In genomic region chr6:44559486-44560270, GRCh38 we compare ENCODE assay signal across 25 cellular contexts.
A peak's percentile ranks its signal among the peaks of the same experiment; 100 is the strongest.
DNase-seq lines count a peak whose midpoint lies in the region; ATAC-seq, FAIRE-seq and TF ChIP-seq lines count a peak whose summit lies in the region.
"Had no signal": no experiment of that assay in that cellular context is flagged by ENCODE, and none has a peak within 500 bp of the region (broad histone marks: within the 10 kb centered on the region; RNA-seq: fewer than 3 reads in every experiment).

No MANE protein-coding gene starts in this region.

- CTCF ChIA-PET in H1 (lab: Charles Lee; ENCODE audit: partially characterized antibody): interaction anchor here (0.7 to 1.1 kb wide), 2 partner anchors 35 to 50 kb away, joined by 3 read pairs; no protein-coding TSS in a partner anchor

- H3K4me1 ChIP-seq in Karpas-422 (ENCODE audit: low read length) (no peaks in the 10 kb centered on the region), H1 (replicated peaks in 1 of 4; ENCODE audit: control insufficient read depth in 3 of 4, insufficient read depth in 4 of 4, low read length in 3 of 4) (peaks cover 0 to 8% (median 1%) of the 10 kb centered on the region in 4 experiments; a peak in 3 of 7 replicates), prostate gland (replicated peaks) (peaks cover 21% of the 10 kb centered on the region)
- H3K4me1 ChIP-seq: foreskin keratinocyte, HAP-1 had no signal

- H3K14ac ChIP-seq in H1 (ENCODE audit: insufficient read length): no peak overlapping the region

- TF ChIP-seq POLR2A in H1 (IDR thresholded peaks at IDR 0.05; ENCODE audit: control extremely low read depth in 1 of 2, low read depth in 2 of 2, low read length in 2 of 2): no peak
- no peak for TF ChIP-seq POLR2A in prostate gland (IDR thresholded peaks at IDR 0.05)

- no peaks in the 10 kb centered on the region for H3K9me2 ChIP-seq in Karpas-422 (replicated peaks; ENCODE audit: insufficient read depth, low read length)

- no peak overlapping the region for H2BK5ac ChIP-seq in H1 (ENCODE audit: low read depth, low read length)

- H2BK12ac ChIP-seq in H1 (ENCODE audit: low read depth, low read length): peak overlapping the region; percentile 68; the same call in 1 of the 2 replicates

- H2BK120ac ChIP-seq in H1 (replicated peaks; ENCODE audit: low read depth, low read length): no peak overlapping the region

- no peak overlapping the region for H2AK5ac ChIP-seq in H1 (ENCODE audit: low read depth, low read length)

- H3K9ac ChIP-seq in Karpas-422 (ENCODE audit: low read length) (no peak overlapping the region), H1 (replicated peaks in 1 of 4; ENCODE audit: extremely low read depth in 1 of 4, low read depth in 3 of 4, low read length in 3 of 4) (no peak overlapping the region)
- H3K9ac ChIP-seq: BLaER1 treated with 17β-estradiol and CSF1 and Interleukin-3, amounts not matched to agents 10 nM and 100 nM had no signal

- H4K5ac ChIP-seq in H1 (ENCODE audit: insufficient read length, low read depth, low read length): no peak overlapping the region

- H3K4me3 ChIP-seq in Karpas-422 (ENCODE audit: low read length): no peak overlapping the region
- no peak overlapping the region for H3K4me3 ChIP-seq in H1 (ENCODE audit: extremely low read depth in 1 of 4, insufficient read depth in 2 of 4, low read depth in 3 of 4, low read length in 4 of 4)
- H3K4me3 ChIP-seq in prostate gland: no peak overlapping the region
- H3K4me3 ChIP-seq: BLaER1 treated with 17β-estradiol and CSF1 and Interleukin-3, amounts not matched to agents 10 nM and 100 nM; cardiac muscle cell; HAP-1; mucosa of descending colon had no signal

- H3K23ac ChIP-seq in H1 (ENCODE audit: insufficient read length): no peak overlapping the region

- H4K20me1 ChIP-seq in Karpas-422 (ENCODE audit: insufficient read depth, low read depth, low read length) (no peaks in the 10 kb centered on the region), H1 (replicated peaks in 1 of 2; ENCODE audit: control insufficient read depth in 1 of 2, insufficient read depth in 2 of 2, low read length in 2 of 2) (no peaks in the 10 kb centered on the region)
- H4K20me1 ChIP-seq: BLaER1 treated with 17β-estradiol and CSF1 and Interleukin-3, amounts not matched to agents 10 nM and 100 nM had no signal

- TF ChIP-seq EP300 in H1 (IDR thresholded peaks at IDR 0.05; ENCODE audit: borderline replicate concordance in 1 of 2, low read depth in 2 of 2, low read length in 2 of 2): no peak

- H3K79me1 ChIP-seq in H1 (ENCODE audit: low read depth, low read length): no peaks in the 10 kb centered on the region

- H3K79me2 ChIP-seq in Karpas-422 (ENCODE audit: low read length) (no peaks in the 10 kb centered on the region), H1 (ENCODE audit: control insufficient read depth in 1 of 2, insufficient read depth in 2 of 2, low read length in 2 of 2) (no peaks in the 10 kb centered on the region)

- TF ChIP-seq RAD21 in H1 (IDR thresholded peaks at IDR 0.05 in 1 of 2, conservative IDR thresholded peaks at IDR 0.05 in 1 of 2; ENCODE audit: low read depth in 2 of 2, low read length in 2 of 2): peak in 1 of 2 experiments; percentile 10; a peak in 1 of 4 replicates

- no peak overlapping the region for H3K27ac ChIP-seq in Karpas-422 (ENCODE audit: low read length)
- H3K27ac ChIP-seq in H1 (ENCODE audit: low read depth, low read length): no peak overlapping the region
- H3K27ac ChIP-seq in prostate gland: peak overlapping the region; percentile 20 to 36
- H3K27ac ChIP-seq: BLaER1 treated with 17β-estradiol and CSF1 and Interleukin-3, amounts not matched to agents 10 nM and 100 nM; cardiac muscle cell; foreskin keratinocyte had no signal

- no peak for ATAC-seq in HG02870 (IDR thresholded peaks at IDR 0.05; ENCODE audit: unreplicated experiment)
- ATAC-seq: esophagus mucosa, foreskin keratinocyte, mucosa of descending colon, SK-N-SH treated with all-trans-retinoic acid at 6 μM for 48 hours had no signal

- H3K36me3 ChIP-seq in Karpas-422 (ENCODE audit: insufficient read depth, low read length): no peaks in the 10 kb centered on the region
- no peaks in the 10 kb centered on the region for H3K36me3 ChIP-seq in H1 (ENCODE audit: control insufficient read depth in 2 of 4, insufficient read depth in 4 of 4, low read length in 3 of 4)
- no peaks in the 10 kb centered on the region for H3K36me3 ChIP-seq in prostate gland
- H3K36me3 ChIP-seq: BLaER1 treated with 17β-estradiol and CSF1 and Interleukin-3, amounts not matched to agents 10 nM and 100 nM; cardiac muscle cell; HAP-1 had no signal

- no peak overlapping the region; the same call in 1 of the 2 replicates for H4K8ac ChIP-seq in H1 (ENCODE audit: extremely low read depth, insufficient read depth, low read length)

- H3K9me3 ChIP-seq in Karpas-422 (ENCODE audit: low read length): no peaks in the 10 kb centered on the region
- H3K9me3 ChIP-seq in H1 (ENCODE audit: insufficient read depth in 2 of 2, low read depth in 1 of 2, low read length in 1 of 2): no peaks in the 10 kb centered on the region
- no peaks in the 10 kb centered on the region for H3K9me3 ChIP-seq in prostate gland
- H3K9me3 ChIP-seq: BLaER1 treated with 17β-estradiol and CSF1 and Interleukin-3, amounts not matched to agents 10 nM and 100 nM; HAP-1; mucosa of descending colon had no signal

- H3K4ac ChIP-seq in H1 (replicated peaks; ENCODE audit: insufficient read length, low read depth, low read length): no peak overlapping the region

- no peak overlapping the region for H2AFZ ChIP-seq in Karpas-422 (ENCODE audit: low read length)
- no peak overlapping the region for H2AFZ ChIP-seq in H1 (ENCODE audit: low read length)

- H3K56ac ChIP-seq in H1 (replicated peaks; ENCODE audit: insufficient read length, low read depth, low read length): no peak overlapping the region

- DNase-seq in Karpas-422 (peak; percentile 43), SK-N-DZ (ENCODE audit: low spot score) (peak; percentile 59), H1 (ENCODE audit: low read depth in 1 of 2, low spot score in 2 of 2) (no peak), prostate gland (ENCODE audit: low spot score) (no peak), NCI-H2029 treated with DMSO at 0.1 percent for 48 hours (lab: John Stamatoyannopoulos, UW) (no peak)
- DNase-seq in stimulated activated CD4-positive, alpha-beta T cell treated with anti-CD3 and anti-CD28 coated beads, Interleukin-2, amount 100 ng/mL, for 24 hours: no peak
- DNase-seq in activated naive CD4-positive, alpha-beta T cell treated with anti-CD3 and anti-CD28 coated beads, Interleukin-2, amount 50 U/mL, for 16 hours: no peak
- DNase-seq: activated CD4-positive, alpha-beta T cell treated with anti-CD3 and anti-CD28 coated beads, Interleukin-2, amount 50 U/mL, for 48 hours; activated CD4-positive, CD25-positive, alpha-beta regulatory T cell; activated naive CD4-positive, alpha-beta T cell treated with anti-CD3 and anti-CD28 coated beads, Interleukin-2, amount 10 ng/mL, durations not matched to agents 7 days and 5 days; COR-L47; DMS53; foreskin keratinocyte; GF-D8; mucosa of descending colon; NCI-H1694 treated with DMSO at 0.1 percent for 48 hours; NCI-H526 treated with DMSO at 0.1 percent for 48 hours; stimulated activated CD4-positive, alpha-beta T cell treated with anti-CD3 and anti-CD28 coated beads, Interleukin-15, amount 100 ng/mL, for 24 hours; stimulated activated naive CD4-positive, alpha-beta T cell treated with Interleukin-2 at 50 U/mL for 16 hours had no signal

- POLR2A ChIA-PET in H1 (lab: Charles Lee; ENCODE audit: partially characterized antibody): no interaction called here

- 83% methylated on average over 13 of the region's 13 CpGs; no CpG with 5 or more reads in 1 of the 2 experiments for WGBS in H1 (ENCODE audit: extremely low coverage in 1 of 2, insufficient coverage in 1 of 2, insufficient read length in 1 of 2, insufficient replicate concordance in 2 of 2, low coverage in 1 of 2, low lambda C conversion rate in 2 of 2, missing lambda C conversion rate in 1 of 2), 2 experiments
- 51% methylated on average over 13 of the region's 13 CpGs for WGBS in prostate gland

- no peak overlapping the region for H4K91ac ChIP-seq in H1 (replicated peaks; ENCODE audit: insufficient read length, low read length)

- H2BK20ac ChIP-seq in H1 (ENCODE audit: low read length): no peak overlapping the region; the same call in 1 of the 2 replicates

- no peak for TF ChIP-seq CTCF in H1 (IDR thresholded peaks at IDR 0.05; ENCODE audit: control extremely low read depth in 1 of 3, insufficient read depth in 1 of 3, low read depth in 1 of 3, low read length in 3 of 3)
- TF ChIP-seq CTCF in prostate gland (IDR thresholded peaks at IDR 0.05): no peak

- intact Hi-C loops in prostate gland (cut with DNase I): no loop called here

- FAIRE-seq in H1 (lab: Jason Lieb, UNC): no peak

- H3K27me3 ChIP-seq in Karpas-422 (ENCODE audit: low read length): no peaks in the 10 kb centered on the region
- H3K27me3 ChIP-seq in H1 (replicated peaks in 1 of 4; ENCODE audit: control insufficient read depth in 3 of 4, extremely low read depth in 1 of 4, insufficient read depth in 3 of 4, low read length in 3 of 4): no peaks in the 10 kb centered on the region
- no peaks in the 10 kb centered on the region for H3K27me3 ChIP-seq in prostate gland (replicated peaks; ENCODE audit: insufficient read depth)
- H3K27me3 ChIP-seq: cardiac muscle cell had no signal

- H3K4me2 ChIP-seq in Karpas-422 (ENCODE audit: low read depth, low read length, poor library complexity, severe bottlenecking) (no peak overlapping the region), H1 (ENCODE audit: insufficient read depth in 1 of 2, low read depth in 2 of 2, low read length in 2 of 2) (no peak overlapping the region)
- H3K4me2 ChIP-seq: BLaER1 treated with 17β-estradiol and CSF1 and Interleukin-3, amounts not matched to agents 10 nM and 100 nM had no signal

- no peak overlapping the region for H2BK15ac ChIP-seq in H1 (ENCODE audit: low read length)

- H3K23me2 ChIP-seq in H1 (ENCODE audit: low read depth, low read length): no peaks in the 10 kb centered on the region

- H3K18ac ChIP-seq in H1 (ENCODE audit: extremely low read depth, low read length): no peak overlapping the region

TF ChIP-seq in H1, 55 proteins besides CTCF, POLR2A, EP300 and RAD21:
- TF ChIP-seq SP4 (IDR thresholded peaks at IDR 0.05; ENCODE audit: low read length) (no peak), KDM4A (IDR thresholded peaks at IDR 0.05; ENCODE audit: low read depth, low read length, severe bottlenecking) (no peak), BACH1 (IDR thresholded peaks at IDR 0.05; ENCODE audit: low read length) (no peak)

Comparison
In these comparisons a context has a peak if more than half of its experiments do, and no peak if none do; other contexts are left out.
1. DNase-seq: peak in Karpas-422 (single experiment) and SK-N-DZ (single experiment); none in H1 (0 of 2), prostate gland (single experiment), stimulated activated CD4-positive, alpha-beta T cell treated with anti-CD3 and anti-CD28 coated beads, Interleukin-2, amount 100 ng/mL, for 24 hours (0 of 2), activated naive CD4-positive, alpha-beta T cell treated with anti-CD3 and anti-CD28 coated beads, Interleukin-2, amount 50 U/mL, for 16 hours (single experiment) and NCI-H2029 treated with DMSO at 0.1 percent for 48 hours (single experiment).
2. H3K27ac ChIP-seq: peak in prostate gland (2 of 2); none in Karpas-422 (single experiment) and H1 (single experiment).